20 cellular contexts compared by ENCODE assay signal in genomic region chr14:76981670-76982069, GRCh38. TPM values are rescaled to one million over a fixed set of nuclear protein-coding genes. Genes with fewer than 3 reads are reported as not detected.
DNase-seq lines count a peak whose midpoint lies in the region; ATAC-seq and TF ChIP-seq lines count a peak whose summit lies in the region.
"Had no signal": no experiment of that assay in that cellular context is flagged by ENCODE, and none has a peak within 500 bp of the region (broad histone marks: within the 10 kb centered on the region; RNA-seq: fewer than 3 reads in every experiment).

No MANE protein-coding gene starts in this region.

- no peaks in the 10 kb centered on the region for H4K20me1 ChIP-seq in osteoblast (ENCODE audit: insufficient read depth, low read length)
- H4K20me1 ChIP-seq in PC-9 (ENCODE audit: insufficient read depth): no peaks in the 10 kb centered on the region
- H4K20me1 ChIP-seq: BLaER1 treated with 17β-estradiol and CSF1 and Interleukin-3, amounts not matched to agents 10 nM and 100 nM had no signal

- H3K9me2 ChIP-seq in PC-9 (ENCODE audit: insufficient read depth): no peaks in the 10 kb centered on the region

- BruUV-seq in PC-9 (replicated peaks; lab: Mats Ljungman, UMichigan): no TSS peak

- 97 to 100% (median 99%) methylated on average over 1 of the region's 1 CpG for WGBS in heart left ventricle, 4 donors

- no peak for ATAC-seq in heart left ventricle
- ATAC-seq in left cardiac atrium: no peak
- ATAC-seq: GM12878 had no signal

- H2AFZ ChIP-seq in osteoblast (ENCODE audit: low read length): no peak overlapping the region
- H2AFZ ChIP-seq in PC-9: no peak overlapping the region

- no peaks in the 10 kb centered on the region for H3K27me3 ChIP-seq in osteoblast (ENCODE audit: insufficient read depth, low read length)
- H3K27me3 ChIP-seq in PC-9 (ENCODE audit: insufficient read depth, low read depth): no peaks in the 10 kb centered on the region
- no peaks in the 10 kb centered on the region for H3K27me3 ChIP-seq in heart left ventricle
- H3K27me3 ChIP-seq: BLaER1 treated with 17β-estradiol and CSF1 and Interleukin-3, amounts not matched to agents 10 nM and 100 nM had no signal

- no peaks in the 10 kb centered on the region for H3K27me3 Mint-ChIP-seq in activated naive CD4-positive, alpha-beta T cell treated with anti-CD3 and anti-CD28 coated beads, Interleukin-2, amount 50 U/mL, for 24 hours
- peaks cover 7% of the 10 kb centered on the region for H3K27me3 Mint-ChIP-seq in glutamatergic neuron (ENCODE audit: unreplicated experiment)
- H3K27me3 Mint-ChIP-seq: B cell; CD4-positive, CD25-positive, alpha-beta regulatory T cell; CD8-positive, alpha-beta memory T cell had no signal

- H3K79me2 ChIP-seq in osteoblast (ENCODE audit: insufficient read depth, low read length) (no peaks in the 10 kb centered on the region), PC-9 (ENCODE audit: low read depth) (no peaks in the 10 kb centered on the region)

- intact Hi-C loops in PC-9 (cut with micrococcal nuclease; ENCODE audit: unreplicated experiment): no loop called here
- intact Hi-C loops in heart left ventricle (cut with DNase I): no loop called here
- intact Hi-C loops in left cardiac atrium (cut with DNase I): no loop called here

- peaks cover 3% of the 10 kb centered on the region for H3K9me3 ChIP-seq in osteoblast (ENCODE audit: low read depth, low read length)
- peaks cover 10% of the 10 kb centered on the region; the same call in 1 of the 2 replicates for H3K9me3 ChIP-seq in PC-9 (ENCODE audit: insufficient read depth, low read depth)
- H3K9me3 ChIP-seq in heart left ventricle: peaks cover 0 to 6% (median 0%) of the 10 kb centered on the region in 12 donors

- H3K36me3 ChIP-seq in osteoblast (ENCODE audit: insufficient read depth, low read length): no peaks in the 10 kb centered on the region
- no peaks in the 10 kb centered on the region for H3K36me3 ChIP-seq in PC-9 (ENCODE audit: low read depth)
- no peaks in the 10 kb centered on the region for H3K36me3 ChIP-seq in heart left ventricle

- no peaks in the 10 kb centered on the region for H3K9me3 Mint-ChIP-seq in activated naive CD4-positive, alpha-beta T cell treated with anti-CD3 and anti-CD28 coated beads, Interleukin-2, amount 50 U/mL, for 24 hours
- H3K9me3 Mint-ChIP-seq in glutamatergic neuron (ENCODE audit: unreplicated experiment): peaks cover 2% of the 10 kb centered on the region

- no peak overlapping the region for H3K4me3 Mint-ChIP-seq in activated naive CD4-positive, alpha-beta T cell treated with anti-CD3 and anti-CD28 coated beads, Interleukin-2, amount 50 U/mL, for 24 hours
- peak overlapping the region; percentile 25 for H3K4me3 Mint-ChIP-seq in glutamatergic neuron (ENCODE audit: unreplicated experiment)
- H3K4me3 Mint-ChIP-seq: B cell; CD4-positive, CD25-positive, alpha-beta regulatory T cell; CD8-positive, alpha-beta memory T cell had no signal

- TF ChIP-seq POLR2A in heart left ventricle (IDR thresholded peaks at IDR 0.05): no peak

- H3K4me1 Mint-ChIP-seq in activated naive CD4-positive, alpha-beta T cell treated with anti-CD3 and anti-CD28 coated beads, Interleukin-2, amount 50 U/mL, for 24 hours: peaks cover 17% of the 10 kb centered on the region
- H3K4me1 Mint-ChIP-seq in glutamatergic neuron (ENCODE audit: low read depth, unreplicated experiment): peaks cover 19% of the 10 kb centered on the region

- peak overlapping the region; percentile 85 for H3K27ac Mint-ChIP-seq in activated naive CD4-positive, alpha-beta T cell treated with anti-CD3 and anti-CD28 coated beads, Interleukin-2, amount 50 U/mL, for 24 hours
- H3K27ac Mint-ChIP-seq in glutamatergic neuron (ENCODE audit: unreplicated experiment): no peak overlapping the region
- H3K27ac Mint-ChIP-seq: B cell; CD4-positive, CD25-positive, alpha-beta regulatory T cell had no signal

- H3K4me3 ChIP-seq in osteoblast (ENCODE audit: insufficient read depth, low read length) (no peak overlapping the region), PC-9 (no peak overlapping the region), heart left ventricle (no peak overlapping the region)
- H3K4me3 ChIP-seq: BLaER1 treated with 17β-estradiol and CSF1 and Interleukin-3, amounts not matched to agents 10 nM and 100 nM; GM12878 had no signal

- CTCF ChIA-PET in PC-9 (lab: Charles Lee): no interaction called here

- H3K4me2 ChIP-seq in osteoblast (ENCODE audit: insufficient read depth, low read length): no peak overlapping the region
- H3K4me2 ChIP-seq in PC-9: no peak overlapping the region
- H3K4me2 ChIP-seq: BLaER1 treated with 17β-estradiol and CSF1 and Interleukin-3, amounts not matched to agents 10 nM and 100 nM had no signal

- TF ChIP-seq CTCF in glutamatergic neuron (IDR thresholded peaks at IDR 0.05; ENCODE audit: partially characterized antibody, unreplicated experiment) (no peak), osteoblast (IDR thresholded peaks at IDR 0.05; ENCODE audit: extremely low read depth, low read depth, low read length) (no peak), PC-9 (conservative IDR thresholded peaks at IDR 0.05) (no peak), heart left ventricle (IDR thresholded peaks at IDR 0.05) (no peak)

- H3F3A ChIP-seq in PC-9 (ENCODE audit: insufficient read depth, low read depth): no peaks in the 10 kb centered on the region; the same call in 1 of the 2 replicates

- DNase-seq in activated naive CD4-positive, alpha-beta T cell treated with Interleukin-2 at 50 U/mL for 16 hours: no peak
- no peak for DNase-seq in glutamatergic neuron
- DNase-seq in osteoblast (ENCODE audit: insufficient read length, low spot score, missing footprints): peak; percentile 25
- DNase-seq in PC-9: no peak
- DNase-seq in heart left ventricle: no peak
- DNase-seq in left cardiac atrium: no peak
- DNase-seq: 8988T; CD4-positive, CD25-positive, alpha-beta regulatory T cell; CD8-positive, alpha-beta memory T cell; COR-L47; DMS 273 treated with DMSO at 0.1 percent for 48 hours; DMS53; DND-41; EL; GOT3; H7 had no signal

- no peak overlapping the region for H3K27ac ChIP-seq in osteoblast (ENCODE audit: low read depth, low read length)
- H3K27ac ChIP-seq in PC-9: no peak overlapping the region
- no peak overlapping the region for H3K27ac ChIP-seq in heart left ventricle
- H3K27ac ChIP-seq: BLaER1 treated with 17β-estradiol and CSF1 and Interleukin-3, amounts not matched to agents 10 nM and 100 nM had no signal

- H3K4me1 ChIP-seq in osteoblast (ENCODE audit: insufficient read depth, low read length): peaks cover 19% of the 10 kb centered on the region
- no peaks in the 10 kb centered on the region for H3K4me1 ChIP-seq in PC-9 (replicated peaks; ENCODE audit: insufficient read depth)
- H3K4me1 ChIP-seq in heart left ventricle: peaks cover 0 to 16% (median 0%) of the 10 kb centered on the region in 12 donors

- no peaks in the 10 kb centered on the region for H3K36me3 Mint-ChIP-seq in activated naive CD4-positive, alpha-beta T cell treated with anti-CD3 and anti-CD28 coated beads, Interleukin-2, amount 50 U/mL, for 24 hours
- no peaks in the 10 kb centered on the region for H3K36me3 Mint-ChIP-seq in glutamatergic neuron (ENCODE audit: unreplicated experiment)
- H3K36me3 Mint-ChIP-seq: CD4-positive, CD25-positive, alpha-beta regulatory T cell; CD8-positive, alpha-beta memory T cell had no signal

- POLR2A ChIA-PET in PC-9 (lab: Charles Lee; ENCODE audit: unreplicated experiment): no interaction called here

RNA-seq across cellular contexts. Expression of gene IRF2BPL, which starts 46.8 kb away (rescaled TPM):
- total RNA-seq in glutamatergic neuron (ENCODE audit: unreplicated experiment) (23.3 TPM), osteoblast (19.4 and 26.4 TPM in 2 replicates), PC-9 (2021) (74.6 and 84.5 TPM in 2 replicates), heart left ventricle (10 to 100 TPM; 31.7 to 59.2 (median 36.7) TPM), left cardiac atrium (10 to 100 TPM; 41.4 to 47.5 TPM)
- polyA plus RNA-seq in heart left ventricle: 10 to 100 TPM in 1 of 2 donors, 1 to 10 TPM in 1; 7.5 to 24.4 TPM
